In genomic region chr14:75273272-75274044, GRCh38 we compare ENCODE assay signal across 14 cellular contexts. TPM values are rescaled to one million over a fixed set of nuclear protein-coding genes. Genes with fewer than 3 reads are reported as not detected.
DNase-seq lines count a peak whose midpoint lies in the region; ATAC-seq and TF ChIP-seq lines count a peak whose summit lies in the region.
"Had no signal": no experiment of that assay in that cellular context is flagged by ENCODE, and none has a peak within 500 bp of the region (broad histone marks: within the 10 kb centered on the region; RNA-seq: fewer than 3 reads in every experiment).

No MANE protein-coding gene starts in this region.

- TF ChIP-seq POLR2A in transverse colon (IDR thresholded peaks at IDR 0.05), result no peak

- no peaks in the 10 kb centered on the region for H3K9me3 Mint-ChIP-seq in activated CD4-positive, alpha-beta T cell treated with anti-CD3 and anti-CD28 coated beads for 36 hours (ENCODE audit: low read depth)
- H3K9me3 Mint-ChIP-seq: stimulated activated naive B cell treated with anti-CD40 and anti-IgM and Interleukin-4, amounts not matched to agents 10 μg/mL and 1 μg/mL and 100 μg/mL, for 72 hours; T-helper 1 cell treated with Interleukin-12 subunit alpha and Interleukin-12 subunit beta and Interleukin-4 antibody, amounts not matched to agents 30 μg/mL and 1 μg/mL, for 36 hours had no signal

- intact Hi-C loops in transverse colon (cut with DNase I; ENCODE audit: low total_unique reads), result no loop called here
- intact Hi-C loops in activated CD4-positive, alpha-beta T cell treated with anti-CD3 and anti-CD28 coated beads for 36 hours (cut with DNase I, micrococcal nuclease), result loop anchor here in 1 of 2 experiments (10.0 kb wide), 1 partner anchor 509 kb away; the partner anchor contains the start of gene YLPM1

- H3K9me3 ChIP-seq in liver (ENCODE audit: control insufficient read depth in 4 of 4, low read length in 3 of 4) (no peaks in the 10 kb centered on the region), transverse colon (no peaks in the 10 kb centered on the region)

- peaks cover 30% of the 10 kb centered on the region for H3K4me1 Mint-ChIP-seq in activated CD4-positive, alpha-beta T cell treated with anti-CD3 and anti-CD28 coated beads for 36 hours

- H3K4me3 ChIP-seq in brain microvascular endothelial cell (ENCODE audit: low read depth, low read length), result no peak overlapping the region
- H3K4me3 ChIP-seq in liver (ENCODE audit: low read depth in 1 of 3, low read length in 3 of 3), result no peak overlapping the region
- H3K4me3 ChIP-seq in transverse colon, result no peak overlapping the region

- no peak for TF ChIP-seq EP300 in transverse colon (IDR thresholded peaks at IDR 0.05; ENCODE audit: low read depth)

- in situ Hi-C loops in brain microvascular endothelial cell (cut with HindIII; ENCODE audit: low pct_ligation_motif_present, low sequenced_read_pairs), result no loop called here
- in situ Hi-C loops in transverse colon (cut with MboI; ENCODE audit: low pct_ligation_motif_present in 1 of 4, low pct_unique_long_range_greater_than_20kb in 1 of 4, low sequenced_read_pairs in 3 of 4), result no loop called here

- H3K27ac ChIP-seq in brain microvascular endothelial cell (peak overlapping the region; percentile 2), liver (ENCODE audit: low read depth in 1 of 2, low read length in 2 of 2) (peak overlapping the region; percentile 17 to 27), transverse colon (peak overlapping the region; percentile 53 to 96 (median 59))
- H3K27ac ChIP-seq: 22Rv1 had no signal

- H3K4me1 ChIP-seq in liver (ENCODE audit: control insufficient read depth in 4 of 4, insufficient read depth in 4 of 4, low read length in 3 of 4), result peaks cover 0 to 3% (median 0%) of the 10 kb centered on the region in 4 donors
- H3K4me1 ChIP-seq in transverse colon, result peaks cover 13 to 40% (median 24%) of the 10 kb centered on the region in 4 donors

- H3K27me3 ChIP-seq in brain microvascular endothelial cell (replicated peaks) (no peaks in the 10 kb centered on the region), liver (ENCODE audit: control insufficient read depth in 4 of 4, insufficient read depth in 4 of 4, low read length in 3 of 4) (no peaks in the 10 kb centered on the region), transverse colon (no peaks in the 10 kb centered on the region)

- no peak for TF ChIP-seq CTCF in brain microvascular endothelial cell (IDR thresholded peaks at IDR 0.05; ENCODE audit: low read depth, low read length, missing control alignments)
- no peak for TF ChIP-seq CTCF in liver (IDR thresholded peaks at IDR 0.05; ENCODE audit: low read depth, low read length, missing input control)
- no peak for TF ChIP-seq CTCF in transverse colon (IDR thresholded peaks at IDR 0.05)

- H3K27me3 Mint-ChIP-seq in activated CD4-positive, alpha-beta T cell treated with anti-CD3 and anti-CD28 coated beads for 36 hours, result peaks cover 33% of the 10 kb centered on the region

- peak; percentile 51 for DNase-seq in DMS 273 (lab: John Stamatoyannopoulos, UW; ENCODE audit: unreplicated experiment)
- no peak for DNase-seq in DMS 273 treated with DMSO at 0.1 percent for 48 hours (lab: John Stamatoyannopoulos, UW)
- peak; percentile 66 for DNase-seq in brain microvascular endothelial cell
- DNase-seq in transverse colon, result peak; percentile 26
- no peak for DNase-seq in activated CD4-positive, alpha-beta T cell treated with anti-CD3 and anti-CD28 coated beads for 36 hours
- DNase-seq in retina, result no peak
- DNase-seq in stimulated activated CD4-positive, alpha-beta T cell treated with anti-CD3 and anti-CD28 coated beads, Interleukin-2, amount 100 ng/mL, for 24 hours, result no peak
- DNase-seq: activated CD8-positive, alpha-beta memory T cell treated with anti-CD3 and anti-CD28 coated beads, Interleukin-2, amount 50 U/mL, for 4 hours; NCI-H748 treated with DMSO at 0.1 percent for 48 hours; right cardiac atrium; stimulated activated naive B cell treated with anti-CD40 and anti-IgM and Interleukin-4, amounts not matched to agents 10 μg/mL and 1 μg/mL and 100 μg/mL, for 72 hours had no signal

- CTCF ChIA-PET in activated CD4-positive, alpha-beta T cell treated with anti-CD3 and anti-CD28 coated beads for 36 hours (lab: Charles Lee), result interaction anchor here (0.6 to 2.2 kb wide), 3 partner anchors 14 to 269 kb away, joined by 3 to 8 read pairs (median 3); no protein-coding TSS in a partner anchor

- POLR2A ChIA-PET in activated CD4-positive, alpha-beta T cell treated with anti-CD3 and anti-CD28 coated beads for 36 hours (lab: Charles Lee), result no interaction called here

- H3K36me3 ChIP-seq in brain microvascular endothelial cell (replicated peaks) (no peaks in the 10 kb centered on the region), liver (ENCODE audit: control insufficient read depth in 4 of 4, insufficient read depth in 3 of 4, low read depth in 1 of 4, low read length in 3 of 4) (no peaks in the 10 kb centered on the region), transverse colon (no peaks in the 10 kb centered on the region)

- no peak for ATAC-seq in activated CD4-positive, alpha-beta T cell treated with anti-CD3 and anti-CD28 coated beads for 36 hours
- ATAC-seq: right cardiac atrium; stimulated activated naive B cell treated with anti-CD40 and anti-IgM and Interleukin-4, amounts not matched to agents 10 μg/mL and 1 μg/mL and 100 μg/mL, for 72 hours had no signal

- no peak overlapping the region for H3K27ac Mint-ChIP-seq in activated CD4-positive, alpha-beta T cell treated with anti-CD3 and anti-CD28 coated beads for 36 hours
- H3K27ac Mint-ChIP-seq: stimulated activated naive B cell treated with anti-CD40 and anti-IgM and Interleukin-4, amounts not matched to agents 10 μg/mL and 1 μg/mL and 100 μg/mL, for 72 hours; T-helper 1 cell treated with Interleukin-12 subunit alpha and Interleukin-12 subunit beta and Interleukin-4 antibody, amounts not matched to agents 30 μg/mL and 1 μg/mL, for 36 hours had no signal

- H3K9ac ChIP-seq in liver (ENCODE audit: low read depth in 1 of 2, low read length in 2 of 2), result no peak overlapping the region

- H3K4me3 Mint-ChIP-seq in activated CD4-positive, alpha-beta T cell treated with anti-CD3 and anti-CD28 coated beads for 36 hours, result no peak overlapping the region
- H3K4me3 Mint-ChIP-seq: stimulated activated naive B cell treated with anti-CD40 and anti-IgM and Interleukin-4, amounts not matched to agents 10 μg/mL and 1 μg/mL and 100 μg/mL, for 72 hours; T-helper 1 cell treated with Interleukin-12 subunit alpha and Interleukin-12 subunit beta and Interleukin-4 antibody, amounts not matched to agents 30 μg/mL and 1 μg/mL, for 36 hours had no signal

- 80% methylated on average over 13 of the region's 13 CpGs for WGBS in liver
- 40 to 69% methylated on average over 3 to 13 of the region's 13 CpGs for WGBS in transverse colon (ENCODE audit: low coverage in 1 of 2), 2 donors

- TF ChIP-seq RAD21 in liver (IDR thresholded peaks at IDR 0.05), result peak in 1 of 2 donors; percentile 7

- no peaks in the 10 kb centered on the region for H3K36me3 Mint-ChIP-seq in activated CD4-positive, alpha-beta T cell treated with anti-CD3 and anti-CD28 coated beads for 36 hours (ENCODE audit: low read depth)
- H3K36me3 Mint-ChIP-seq: stimulated activated naive B cell treated with anti-CD40 and anti-IgM and Interleukin-4, amounts not matched to agents 10 μg/mL and 1 μg/mL and 100 μg/mL, for 72 hours had no signal

TF ChIP-seq in liver, 16 proteins besides CTCF, POLR2A, EP300 and RAD21:
- peak; percentile 9 for TF ChIP-seq NR2F2 (IDR thresholded peaks at IDR 0.05)
- TF ChIP-seq RXRA (IDR thresholded peaks at IDR 0.05), result peak in 1 of 2 donors; percentile 27
- TF ChIP-seq HNF4A (conservative IDR thresholded peaks at IDR 0.05), result no peak

RNA-seq across cellular contexts. Expression of gene FOS, which starts 5.2 kb away (rescaled TPM):
- total RNA-seq in liver (10 to 100 TPM; 18.9 to 21.2 TPM), transverse colon (1,000 to 10,000 TPM in 2 of 4 donors, 100 to 1,000 TPM in 2; 345 to 1,356 (median 884) TPM)
- 10 to 100 TPM; 13.2 to 82.7 TPM for polyA plus RNA-seq in liver
- 10 to 100 TPM; 16.0 to 21.1 TPM for total RNA-seq in activated CD4-positive, alpha-beta T cell treated with anti-CD3 and anti-CD28 coated beads for 36 hours

Comparison
In these comparisons a context has a peak if more than half of its experiments do, and no peak if none do; other contexts are left out.
1. DNase-seq: peak in DMS 273 (single experiment), brain microvascular endothelial cell (single experiment) and transverse colon (single experiment); none in DMS 273 treated with DMSO at 0.1 percent for 48 hours (single experiment), activated CD4-positive, alpha-beta T cell treated with anti-CD3 and anti-CD28 coated beads for 36 hours (single experiment), retina (single experiment) and stimulated activated CD4-positive, alpha-beta T cell treated with anti-CD3 and anti-CD28 coated beads, Interleukin-2, amount 100 ng/mL, for 24 hours (0 of 2).
2. H3K27ac ChIP-seq: peak in every context shown above with its lines; median percentile 59 in transverse colon; 22 in liver; 2 in brain microvascular endothelial cell.
3. RNA of gene FOS, which starts 5.2 kb away (total RNA-seq): 345 to 1,356 TPM in transverse colon; 18.9 to 21.2 TPM in liver and 16.0 to 21.1 TPM in activated CD4-positive, alpha-beta T cell treated with anti-CD3 and anti-CD28 coated beads for 36 hours; every median in the first group is over 10 times any median in the second.